8 cellular contexts compared by ENCODE assay signal in genomic region chr21:33070921-33071877, GRCh38. TPM values are rescaled to one million over a fixed set of nuclear protein-coding genes. Genes with fewer than 3 reads are reported as not detected.
A peak's percentile ranks its signal among the peaks of the same experiment; 100 is the strongest.
DNase-seq lines count a peak whose midpoint lies in the region; ATAC-seq lines count a peak whose summit lies in the region.

No MANE protein-coding gene starts in this region.

- no peak for ATAC-seq in CD4-positive, CD25-positive, alpha-beta regulatory T cell (ENCODE audit: low read depth in 2 of 2)
- peak; percentile 13 for ATAC-seq in HG03159 (IDR thresholded peaks at IDR 0.05; ENCODE audit: unreplicated experiment)
- peak; percentile 27 for ATAC-seq in activated naive CD8-positive, alpha-beta T cell treated with anti-CD3 and anti-CD28 coated beads, Interleukin-2, amount 10 ng/mL, durations not matched to agents 7 days and 5 days (ENCODE audit: low read depth)
- peak; percentile 55 for ATAC-seq in stimulated activated naive CD8-positive, alpha-beta T cell treated with anti-CD3 and anti-CD28 coated beads, Interleukin-15, amount 100 ng/mL, for 72 hours
- no peak for ATAC-seq in GM21737 (IDR thresholded peaks at IDR 0.05; ENCODE audit: unreplicated experiment)

- no peak overlapping the region for H3K27ac Mint-ChIP-seq in CD4-positive, CD25-positive, alpha-beta regulatory T cell
- H3K27ac Mint-ChIP-seq in activated naive CD8-positive, alpha-beta T cell treated with anti-CD3 and anti-CD28 coated beads, Interleukin-2, amount 10 ng/mL, durations not matched to agents 7 days and 5 days: no peak overlapping the region
- no peak overlapping the region for H3K27ac Mint-ChIP-seq in stimulated activated naive CD8-positive, alpha-beta T cell treated with anti-CD3 and anti-CD28 coated beads, Interleukin-15, amount 100 ng/mL, for 72 hours

- no peaks in the 10 kb centered on the region for H3K36me3 Mint-ChIP-seq in CD4-positive, CD25-positive, alpha-beta regulatory T cell
- no peaks in the 10 kb centered on the region for H3K36me3 Mint-ChIP-seq in activated naive CD8-positive, alpha-beta T cell treated with anti-CD3 and anti-CD28 coated beads, Interleukin-2, amount 10 ng/mL, durations not matched to agents 7 days and 5 days

- H3K36me3 ChIP-seq in CD4-positive, CD25-positive, alpha-beta regulatory T cell (ENCODE audit: control insufficient read depth, insufficient read depth, low read length): no peaks in the 10 kb centered on the region

- peaks cover 22% of the 10 kb centered on the region for H3K4me1 ChIP-seq in CD4-positive, CD25-positive, alpha-beta regulatory T cell (ENCODE audit: control insufficient read depth, insufficient read depth, low read length, poor library complexity, severe bottlenecking)

- POLR2A ChIA-PET in activated naive CD8-positive, alpha-beta T cell treated with anti-CD3 and anti-CD28 coated beads, Interleukin-2, amount 10 ng/mL, durations not matched to agents 7 days and 5 days (lab: Charles Lee): no interaction called here

- peaks cover 0 to 8% (median 2%) of the 10 kb centered on the region in 7 donors for H3K9me3 Mint-ChIP-seq in CD4-positive, CD25-positive, alpha-beta regulatory T cell
- H3K9me3 Mint-ChIP-seq in activated naive CD8-positive, alpha-beta T cell treated with anti-CD3 and anti-CD28 coated beads, Interleukin-2, amount 10 ng/mL, durations not matched to agents 7 days and 5 days: no peaks in the 10 kb centered on the region
- no peaks in the 10 kb centered on the region for H3K9me3 Mint-ChIP-seq in stimulated activated naive CD8-positive, alpha-beta T cell treated with anti-CD3 and anti-CD28 coated beads, Interleukin-15, amount 100 ng/mL, for 72 hours

- peak in 1 of 3 donors; percentile 25 for DNase-seq in CD4-positive, CD25-positive, alpha-beta regulatory T cell
- peak; percentile 58 for DNase-seq in activated naive CD8-positive, alpha-beta T cell treated with anti-CD3 and anti-CD28 coated beads, Interleukin-2, amount 10 ng/mL, durations not matched to agents 7 days and 5 days
- peak; percentile 63 for DNase-seq in islet precursor cell
- DNase-seq in stimulated activated naive CD8-positive, alpha-beta T cell treated with anti-CD3 and anti-CD28 coated beads, Interleukin-15, amount 100 ng/mL, for 72 hours: peak; percentile 7 to 18
- no peak for DNase-seq in NCI-H2171 (lab: John Stamatoyannopoulos, UW)
- DNase-seq in RKO (ENCODE audit: low spot score): no peak

- H3K4me1 Mint-ChIP-seq in CD4-positive, CD25-positive, alpha-beta regulatory T cell: peaks cover 5 to 28% (median 15%) of the 10 kb centered on the region in 4 donors
- peaks cover 20% of the 10 kb centered on the region for H3K4me1 Mint-ChIP-seq in activated naive CD8-positive, alpha-beta T cell treated with anti-CD3 and anti-CD28 coated beads, Interleukin-2, amount 10 ng/mL, durations not matched to agents 7 days and 5 days
- H3K4me1 Mint-ChIP-seq in stimulated activated naive CD8-positive, alpha-beta T cell treated with anti-CD3 and anti-CD28 coated beads, Interleukin-15, amount 100 ng/mL, for 72 hours: peaks cover 22% of the 10 kb centered on the region

- H3K9me3 ChIP-seq in CD4-positive, CD25-positive, alpha-beta regulatory T cell (ENCODE audit: control insufficient read depth in 2 of 2, low read length in 2 of 2): peaks cover 5% of the 10 kb centered on the region in 2 experiments

- peak overlapping the region; percentile 70 for H3K4me3 ChIP-seq in CD4-positive, CD25-positive, alpha-beta regulatory T cell (ENCODE audit: low read depth, low read length)

- peak overlapping the region; percentile 58 to 80 (median 76) for H3K4me3 Mint-ChIP-seq in CD4-positive, CD25-positive, alpha-beta regulatory T cell
- peak overlapping the region; percentile 78 for H3K4me3 Mint-ChIP-seq in activated naive CD8-positive, alpha-beta T cell treated with anti-CD3 and anti-CD28 coated beads, Interleukin-2, amount 10 ng/mL, durations not matched to agents 7 days and 5 days
- peak overlapping the region; percentile 83 to 89 for H3K4me3 Mint-ChIP-seq in stimulated activated naive CD8-positive, alpha-beta T cell treated with anti-CD3 and anti-CD28 coated beads, Interleukin-15, amount 100 ng/mL, for 72 hours

- no peak overlapping the region for H3K27ac ChIP-seq in CD4-positive, CD25-positive, alpha-beta regulatory T cell (ENCODE audit: insufficient read depth, low read length, poor library complexity, severe bottlenecking)

- H3K27me3 ChIP-seq in CD4-positive, CD25-positive, alpha-beta regulatory T cell (ENCODE audit: control insufficient read depth, insufficient read depth, low read length): peaks cover 49% of the 10 kb centered on the region

- H3K27me3 Mint-ChIP-seq in CD4-positive, CD25-positive, alpha-beta regulatory T cell: peaks cover 82% of the 10 kb centered on the region
- H3K27me3 Mint-ChIP-seq in activated naive CD8-positive, alpha-beta T cell treated with anti-CD3 and anti-CD28 coated beads, Interleukin-2, amount 10 ng/mL, durations not matched to agents 7 days and 5 days: peaks cover 81% of the 10 kb centered on the region
- H3K27me3 Mint-ChIP-seq in stimulated activated naive CD8-positive, alpha-beta T cell treated with anti-CD3 and anti-CD28 coated beads, Interleukin-15, amount 100 ng/mL, for 72 hours: peaks cover 90% of the 10 kb centered on the region

RNA-seq across cellular contexts. Expression of gene OLIG1, which starts 1.3 kb away (rescaled TPM):
- not detected for total RNA-seq in CD4-positive, CD25-positive, alpha-beta regulatory T cell
- polyA plus RNA-seq in CD4-positive, CD25-positive, alpha-beta regulatory T cell: not detected
- not detected for total RNA-seq in activated naive CD8-positive, alpha-beta T cell treated with anti-CD3 and anti-CD28 coated beads, Interleukin-2, amount 10 ng/mL, durations not matched to agents 7 days and 5 days

RNA-seq across cellular contexts. Expression of gene OLIG2, which starts 45.5 kb away (rescaled TPM):
- total RNA-seq in CD4-positive, CD25-positive, alpha-beta regulatory T cell: not detected
- not detected for polyA plus RNA-seq in CD4-positive, CD25-positive, alpha-beta regulatory T cell
- total RNA-seq in activated naive CD8-positive, alpha-beta T cell treated with anti-CD3 and anti-CD28 coated beads, Interleukin-2, amount 10 ng/mL, durations not matched to agents 7 days and 5 days: not detected

Comparison
In these comparisons a context has a peak if more than half of its experiments do, and no peak if none do; other contexts are left out.
1. ATAC-seq: peak in HG03159 (single experiment), activated naive CD8-positive, alpha-beta T cell treated with anti-CD3 and anti-CD28 coated beads, Interleukin-2, amount 10 ng/mL, durations not matched to agents 7 days and 5 days (single experiment) and stimulated activated naive CD8-positive, alpha-beta T cell treated with anti-CD3 and anti-CD28 coated beads, Interleukin-15, amount 100 ng/mL, for 72 hours (single experiment); none in CD4-positive, CD25-positive, alpha-beta regulatory T cell (0 of 2) and GM21737 (single experiment).
2. DNase-seq: peak in activated naive CD8-positive, alpha-beta T cell treated with anti-CD3 and anti-CD28 coated beads, Interleukin-2, amount 10 ng/mL, durations not matched to agents 7 days and 5 days (single experiment), islet precursor cell (single experiment) and stimulated activated naive CD8-positive, alpha-beta T cell treated with anti-CD3 and anti-CD28 coated beads, Interleukin-15, amount 100 ng/mL, for 72 hours (2 of 2); none in NCI-H2171 (single experiment) and RKO (single experiment).
3. Peak in every context shown above with its lines, with median percentiles within 50 percentile points of each other: H3K4me3 Mint-ChIP-seq.